ENCODE assay signal across 24 cellular contexts in the genomic region with DNA sequence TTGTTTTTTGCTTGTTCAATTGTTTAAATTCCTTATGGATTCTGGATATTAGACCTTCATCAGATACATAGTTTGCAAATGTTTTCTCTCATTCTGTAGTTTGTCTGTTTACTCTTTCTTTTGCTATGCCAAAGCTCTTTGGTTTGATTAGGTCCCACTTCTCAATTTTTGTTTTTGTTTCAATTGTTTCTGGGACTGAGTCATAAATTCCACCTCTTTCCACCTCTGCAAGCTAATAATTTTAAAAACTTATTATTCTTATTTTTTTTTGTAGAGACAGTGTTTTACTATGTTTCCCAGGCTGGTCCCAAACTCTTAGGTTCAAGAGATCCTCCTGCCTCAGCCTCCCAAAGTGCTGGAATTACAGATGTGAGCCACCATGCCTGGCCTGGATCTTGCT.
"Had no signal": no experiment of that assay in that cellular context is flagged by ENCODE, and none has a peak within 500 bp of the region (broad histone marks: within the 10 kb centered on the region; RNA-seq: fewer than 3 reads in every experiment).

No MANE protein-coding gene starts in this region.

- FAIRE-seq: urothelium cell line had no signal

- H3K4me1 ChIP-seq: suprapubic skin, testis, thyroid gland, tibial artery, tibial nerve, transverse colon, upper lobe of left lung, uterus had no signal

- H3K36me3 ChIP-seq: suprapubic skin, thoracic aorta, thyroid gland, tibial artery, tibial nerve, transverse colon, upper lobe of left lung, upper lobe of right lung, uterus, vagina had no signal

- H3K27me3 ChIP-seq: suprapubic skin, testis, thyroid gland, tibial artery, tibial nerve, transverse colon, upper lobe of left lung, upper lobe of right lung, uterus, vagina had no signal

- H3K9me3 ChIP-seq: suprapubic skin, testis, thoracic aorta, thyroid gland, tibial artery, tibial nerve, transverse colon, upper lobe of left lung, upper lobe of right lung, uterus, vagina had no signal

- DNase-seq: stimulated activated CD4-positive, alpha-beta T cell treated with anti-CD3 and anti-CD28 coated beads, Interleukin-2, amount 100 ng/mL, for 48 hours; stimulated activated CD4-positive, alpha-beta T cell treated with anti-CD3 and anti-CD28 coated beads, Interleukin-4, amount 100 ng/mL, for 1 hour; stimulated activated CD4-positive, alpha-beta T cell treated with anti-CD3 and anti-CD28 coated beads, Interleukin-4, amount 100 ng/mL, for 24 hours; stimulated activated CD4-positive, alpha-beta T cell treated with anti-CD3 and anti-CD28 coated beads, Interleukin-4, amount 100 ng/mL, for 4 hours; stimulated activated CD8-positive, alpha-beta memory T cell treated with anti-CD3 and anti-CD28 coated beads, Interleukin-4, amount 100 ng/mL, for 48 hours; stimulated activated naive B cell treated with anti-CD40 and anti-IgM and Interleukin-4, amounts not matched to agents 10 μg/mL and 1 μg/mL and 100 μg/mL, for 72 hours; stimulated activated naive CD4-positive, alpha-beta T cell; stimulated activated naive CD4-positive, alpha-beta T cell treated with Interleukin-2 at 50 U/mL for 16 hours; stimulated activated naive CD8-positive, alpha-beta T cell treated with anti-CD3 and anti-CD28 coated beads, Interleukin-15, amount 100 ng/mL, for 72 hours; stimulated activated naive CD8-positive, alpha-beta T cell treated with anti-CD3 and anti-CD28 coated beads, Interleukin-15, Interleukin-2, amounts not matched to agents 100 U/mL and 50 U/mL, for 24 hours; substantia nigra; testis; thyroid gland; tibial artery; transverse colon; trophoblast cell; upper lobe of left lung; upper lobe of right lung; uterus had no signal

- H3K27ac ChIP-seq: suprapubic skin, testis, thoracic aorta, thyroid gland, tibial artery, tibial nerve, transverse colon, upper lobe of left lung, upper lobe of right lung, uterus, vagina had no signal

- H3K4me3 ChIP-seq: suprapubic skin, testis, thoracic aorta, thyroid gland, tibial artery, tibial nerve, transverse colon, upper lobe of left lung, upper lobe of right lung, uterus, vagina had no signal
